Comparison of ENCODE assay signal across 1 cellular context in genomic region chr1:24865168-24865567, GRCh38.
TF ChIP-seq lines count a peak whose summit lies in the region.

No MANE protein-coding gene starts in this region.

TF ChIP-seq in HepG2, 621 proteins besides CTCF, POLR2A, EP300 and RAD21 (continued from another document):
- TF ChIP-seq ZNF710 (CRISPR knock-in tag; IDR thresholded peaks at IDR 0.05; ENCODE audit: borderline replicate concordance), result 0 out of 2 replicates have a peak, but pooled peaks have one; percentile 30
- TF ChIP-seq RXRA (CRISPR knock-in tag; IDR thresholded peaks at IDR 0.05), result no peak
TF ChIP-seq in HepG2: peak in this region for 3.
